In the genomic region with DNA sequence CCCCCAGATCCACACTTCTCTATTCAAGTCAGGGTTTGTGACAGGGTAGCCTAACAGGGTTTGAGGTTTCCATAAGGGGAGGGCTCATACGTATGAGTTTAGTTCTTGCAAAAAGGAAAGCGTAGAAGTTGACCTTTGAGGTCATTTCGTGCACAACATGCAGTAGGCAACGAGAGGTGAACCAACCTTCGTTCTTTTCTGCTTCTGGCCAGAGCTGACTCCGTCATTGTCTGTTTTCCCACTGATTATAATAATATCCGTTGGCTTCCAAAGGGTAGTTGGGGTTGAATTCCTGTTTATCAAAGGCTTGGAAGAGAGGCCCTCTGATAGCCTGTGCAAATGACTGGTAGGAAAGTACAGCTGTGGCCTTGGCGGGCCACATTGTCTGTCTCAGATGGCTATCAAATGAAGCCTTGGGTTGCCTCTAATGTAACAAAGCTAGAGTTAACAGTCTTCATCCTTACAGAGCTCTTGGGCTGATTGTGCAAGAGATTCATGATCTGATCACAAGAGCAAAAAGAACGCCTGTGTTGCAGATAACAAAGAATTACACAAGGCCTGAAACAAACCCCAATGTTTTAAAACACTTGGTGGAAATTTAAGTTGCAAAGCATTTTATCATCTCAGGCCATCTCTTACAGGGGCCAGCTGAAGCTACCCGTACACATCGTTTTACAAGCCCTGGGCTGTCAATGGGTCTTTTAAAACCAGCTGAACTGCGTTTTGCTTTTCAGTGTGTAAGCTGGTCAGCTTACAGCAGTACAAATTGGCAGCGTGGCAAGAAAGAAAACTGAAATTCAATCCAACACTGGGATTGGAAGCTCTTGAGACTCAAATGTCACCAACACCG, we compare ENCODE assay signal across 9 cellular contexts. TPM values are rescaled to one million over a fixed set of nuclear protein-coding genes. Genes with fewer than 3 reads are reported as not detected.
A peak's percentile ranks its signal among the peaks of the same experiment; 100 is the strongest.
DNase-seq lines count a peak whose midpoint lies in the region; ATAC-seq, FAIRE-seq and TF ChIP-seq lines count a peak whose summit lies in the region.
"Had no signal": no experiment of that assay in that cellular context is flagged by ENCODE, and none has a peak within 500 bp of the region (broad histone marks: within the 10 kb centered on the region; RNA-seq: fewer than 3 reads in every experiment).

No MANE protein-coding gene starts in this region.

- H3K9me3 Mint-ChIP-seq in CD4-positive, alpha-beta memory T cell = peaks cover 0 to 2% (median 0%) of the 10 kb centered on the region in 8 donors
- peaks cover 0 to 3% of the 10 kb centered on the region in 2 donors for H3K9me3 Mint-ChIP-seq in natural killer cell

- TF ChIP-seq CTCF in coronary artery (IDR thresholded peaks at IDR 0.05) (no peak), natural killer cell (IDR thresholded peaks at IDR 0.05) (no peak), testis (IDR thresholded peaks at IDR 0.05) (no peak), kidney (IDR thresholded peaks at IDR 0.05; ENCODE audit: borderline replicate concordance, extremely low read depth, insufficient read depth) (no peak)

- ATAC-seq in natural killer cell = peak in 1 of 3 donors; percentile 22

- no peak overlapping the region for H3K9ac ChIP-seq in kidney (ENCODE audit: low read length in 2 of 2)

- peaks cover 98% of the 10 kb centered on the region for H3K4me1 ChIP-seq in CD4-positive, alpha-beta memory T cell (ENCODE audit: insufficient read depth, low read length)
- H3K4me1 ChIP-seq in testis (no peaks in the 10 kb centered on the region), kidney (ENCODE audit: control insufficient read depth in 1 of 2, insufficient read depth in 1 of 2, low read depth in 1 of 2, low read length in 2 of 2) (no peaks in the 10 kb centered on the region)

- WGBS in testis, 2 donors = 48 to 60% methylated on average over 13 to 14 of the region's 14 CpGs

- no peak for TF ChIP-seq POLR2A in testis (IDR thresholded peaks at IDR 0.05)

- peak in 3 of 5 donors; percentile 39 to 48 (median 45) for DNase-seq in CD4-positive, alpha-beta memory T cell
- DNase-seq in NOMO-1 treated with DMSO at 0.1 percent for 48 hours (lab: John Stamatoyannopoulos, UW; ENCODE audit: unreplicated experiment) (peak; percentile 81), coronary artery (ENCODE audit: low spot score) (no peak), natural killer cell (no peak), NAMALWA (ENCODE audit: low spot score) (no peak), testis (no peak), kidney (no peak), HPDE6-E6E7 (ENCODE audit: extremely low spot score) (no peak)

- peak overlapping the region in 1 of 2 donors; percentile 38 for H3K4me3 ChIP-seq in CD4-positive, alpha-beta memory T cell (ENCODE audit: low read length in 2 of 2)
- H3K4me3 ChIP-seq in coronary artery = peak overlapping the region; percentile 6
- no peak overlapping the region for H3K4me3 ChIP-seq in testis
- no peak overlapping the region for H3K4me3 ChIP-seq in kidney (ENCODE audit: low read length in 2 of 2)

- FAIRE-seq in kidney (lab: Jason Lieb, UNC) = no peak
- FAIRE-seq: endometrium had no signal

- no peaks in the 10 kb centered on the region for H3K36me3 ChIP-seq in CD4-positive, alpha-beta memory T cell (ENCODE audit: insufficient read depth, low read length)
- H3K36me3 ChIP-seq in testis (ENCODE audit: low read depth, missing control alignments) = no peaks in the 10 kb centered on the region
- H3K36me3 ChIP-seq in kidney (ENCODE audit: control insufficient read depth in 1 of 2, insufficient read depth in 2 of 2, low read length in 2 of 2) = no peaks in the 10 kb centered on the region

- POLR2A ChIA-PET in CD4-positive, alpha-beta memory T cell (lab: Charles Lee; ENCODE audit: partially characterized antibody) = interaction anchor here (0.5 to 32.7 kb wide), 21 partner anchors 9 to 644 kb away, joined by 3 to 1769 read pairs (median 16); a partner anchor contains a TSS

- H3K27ac ChIP-seq in CD4-positive, alpha-beta memory T cell (ENCODE audit: low read depth, low read length) = peak overlapping the region; percentile 94
- peak overlapping the region; percentile 49 to 78 for H3K27ac ChIP-seq in coronary artery
- peak overlapping the region in 1 of 2 donors; percentile 24 for H3K27ac ChIP-seq in testis
- peak overlapping the region in 1 of 2 donors; percentile 37 for H3K27ac ChIP-seq in kidney (ENCODE audit: low read depth in 2 of 2, low read length in 2 of 2)

- intact Hi-C loops in CD4-positive, alpha-beta memory T cell (cut with micrococcal nuclease) = loop anchor here (5.0 to 10.0 kb wide), 3 partner anchors 254 to 562 kb away; a partner anchor contains a TSS
- intact Hi-C loops in natural killer cell (cut with micrococcal nuclease) (loop anchor here (5.0 kb wide), 2 partner anchors 37 to 297 kb away; no protein-coding TSS in a partner anchor), testis (cut with DNase I; ENCODE audit: low total_unique reads) (no loop called here), kidney (cut with DNase I) (no loop called here)

- H3K36me3 Mint-ChIP-seq in CD4-positive, alpha-beta memory T cell = no peaks in the 10 kb centered on the region
- H3K36me3 Mint-ChIP-seq in natural killer cell = no peaks in the 10 kb centered on the region

- peak overlapping the region; percentile 88 to 96 (median 95) for H3K27ac Mint-ChIP-seq in CD4-positive, alpha-beta memory T cell
- H3K27ac Mint-ChIP-seq in natural killer cell = peak overlapping the region; percentile 99

- H3K4me1 Mint-ChIP-seq in CD4-positive, alpha-beta memory T cell = peaks cover 66 to 96% (median 83%) of the 10 kb centered on the region in 4 donors
- H3K4me1 Mint-ChIP-seq in natural killer cell = peaks cover 79 to 82% of the 10 kb centered on the region in 2 donors

- CTCF ChIA-PET in CD4-positive, alpha-beta memory T cell (lab: Charles Lee; ENCODE audit: partially characterized antibody) = interaction anchor here (1.0 to 13.7 kb wide), 15 partner anchors 9 to 398 kb away, joined by 3 to 210 read pairs (median 11); a partner anchor contains a TSS

- no peaks in the 10 kb centered on the region for H3K27me3 ChIP-seq in CD4-positive, alpha-beta memory T cell (ENCODE audit: insufficient read depth, low read length)
- H3K27me3 ChIP-seq in testis = no peaks in the 10 kb centered on the region

- peak overlapping the region; percentile 36 to 85 (median 72) for H3K4me3 Mint-ChIP-seq in CD4-positive, alpha-beta memory T cell
- H3K4me3 Mint-ChIP-seq in natural killer cell = peak overlapping the region; percentile 35

- no peaks in the 10 kb centered on the region for H3K27me3 Mint-ChIP-seq in CD4-positive, alpha-beta memory T cell
- no peaks in the 10 kb centered on the region for H3K27me3 Mint-ChIP-seq in natural killer cell (ENCODE audit: low read depth in 2 of 2)

- no peaks in the 10 kb centered on the region for H3K9me3 ChIP-seq in CD4-positive, alpha-beta memory T cell (ENCODE audit: control insufficient read depth in 1 of 2, low read length in 2 of 2)
- no peaks in the 10 kb centered on the region for H3K9me3 ChIP-seq in testis
- H3K9me3 ChIP-seq in kidney (ENCODE audit: control insufficient read depth in 1 of 2, low read length in 2 of 2) = no peaks in the 10 kb centered on the region

RNA-seq across cellular contexts. Expression of a gene that starts 46.1 kb away (rescaled TPM):
- not detected for total RNA-seq in CD4-positive, alpha-beta memory T cell
- polyA plus RNA-seq in CD4-positive, alpha-beta memory T cell = under 1 TPM in 1 of 2 donors, not detected in 1; 0.34 TPM
- total RNA-seq in natural killer cell (not detected), testis (1 to 10 TPM; 2.8 to 9.5 TPM), kidney (not detected)
- polyA plus RNA-seq in testis (ENCODE audit: insufficient read depth, low read depth, low replicate concordance) (4.7 TPM), kidney (ENCODE audit: insufficient read depth, low read depth, low replicate concordance) (not detected)

Comparison
In these comparisons a context has a peak if more than half of its experiments do, and no peak if none do; other contexts are left out.
1. DNase-seq: peak in CD4-positive, alpha-beta memory T cell (3 of 5) and NOMO-1 treated with DMSO at 0.1 percent for 48 hours (single experiment); none in coronary artery (single experiment), natural killer cell (single experiment), NAMALWA (single experiment), testis (single experiment), kidney (single experiment) and HPDE6-E6E7 (single experiment).
2. intact Hi-C loops: an anchor here in CD4-positive, alpha-beta memory T cell (5.0 to 10.0 kb wide) and natural killer cell (5.0 kb wide); none called in testis and kidney.